Comparison of ENCODE assay signal across 10 cellular contexts in the genomic region with DNA sequence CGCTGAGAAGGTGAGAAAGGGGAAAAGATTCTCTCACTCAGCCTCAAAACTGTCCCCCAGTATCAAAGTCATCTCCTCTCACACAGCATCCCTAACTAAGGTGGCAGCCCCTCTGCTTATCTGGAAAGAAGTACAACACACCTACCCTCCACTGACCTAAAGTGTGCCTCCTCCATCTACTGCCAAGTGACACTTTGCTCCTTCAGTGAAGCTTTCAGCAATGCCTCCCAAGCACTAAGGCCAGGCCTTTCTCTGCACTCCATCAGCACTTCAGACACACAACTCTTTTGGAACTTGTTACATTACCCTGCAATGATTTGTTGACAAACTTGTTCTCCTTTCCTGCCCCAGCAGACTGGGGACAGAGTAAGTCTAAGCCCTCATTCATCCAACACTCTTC. TPM values are rescaled to one million over a fixed set of nuclear protein-coding genes. Genes with fewer than 3 reads are reported as not detected.
DNase-seq lines count a peak whose midpoint lies in the region; ATAC-seq and TF ChIP-seq lines count a peak whose summit lies in the region.
"Had no signal": no experiment of that assay in that cellular context is flagged by ENCODE, and none has a peak within 500 bp of the region (broad histone marks: within the 10 kb centered on the region; RNA-seq: fewer than 3 reads in every experiment).

No MANE protein-coding gene starts in this region.

- ATAC-seq in activated B cell treated with CpG ODN at 0.5 μM for 24 hours (ENCODE audit: low read depth) (no peak), HG02763 (IDR thresholded peaks at IDR 0.05; ENCODE audit: unreplicated experiment) (no peak), GM21390 (IDR thresholded peaks at IDR 0.05; ENCODE audit: unreplicated experiment) (no peak)

- DNase-seq in activated CD4-positive, alpha-beta T cell treated with anti-CD3 and anti-CD28 coated beads, Interleukin-2, amount 10 ng/mL, durations not matched to agents 7 days and 5 days: no peak
- DNase-seq in activated CD4-positive, alpha-beta T cell treated with anti-CD3 and anti-CD28 coated beads for 48 hours: no peak
- DNase-seq in activated B cell treated with CpG ODN at 0.5 μM for 24 hours: no peak
- no peak for DNase-seq in fibroblast of villous mesenchyme (ENCODE audit: low read depth)
- no peak for DNase-seq in smooth muscle cell (lab: John Stamatoyannopoulos, UW; ENCODE audit: unreplicated experiment)
- no peak for DNase-seq in GDM1 (lab: John Stamatoyannopoulos, UW)
- DNase-seq: NCI-H2029 treated with DMSO at 0.1 percent for 48 hours; stimulated activated naive CD4-positive, alpha-beta T cell treated with Interleukin-2 at 50 U/mL for 16 hours had no signal

- no peaks in the 10 kb centered on the region for H3K36me3 ChIP-seq in smooth muscle cell (ENCODE audit: low read depth)

- peaks cover 58% of the 10 kb centered on the region for H3K79me2 ChIP-seq in smooth muscle cell (ENCODE audit: low read depth)

- H3K4me3 Mint-ChIP-seq in activated CD4-positive, alpha-beta T cell treated with anti-CD3 and anti-CD28 coated beads, Interleukin-2, amount 10 ng/mL, durations not matched to agents 7 days and 5 days: peak overlapping the region; percentile 90
- H3K4me3 Mint-ChIP-seq in activated B cell treated with CpG ODN at 0.5 μM for 24 hours: peak overlapping the region; percentile 93

- H3K27me3 Mint-ChIP-seq in activated CD4-positive, alpha-beta T cell treated with anti-CD3 and anti-CD28 coated beads, Interleukin-2, amount 10 ng/mL, durations not matched to agents 7 days and 5 days: no peaks in the 10 kb centered on the region
- no peaks in the 10 kb centered on the region for H3K27me3 Mint-ChIP-seq in activated B cell treated with CpG ODN at 0.5 μM for 24 hours

- no peak overlapping the region for H3K27ac ChIP-seq in smooth muscle cell (ENCODE audit: low read depth)

- H3K4me1 ChIP-seq in smooth muscle cell (ENCODE audit: low read depth): peaks cover 19% of the 10 kb centered on the region

- H3F3A ChIP-seq in smooth muscle cell (ENCODE audit: low read depth): peaks cover 4% of the 10 kb centered on the region

- 88% methylated on average over 1 of the region's 1 CpG for WGBS in smooth muscle cell (ENCODE audit: low lambda C conversion rate)

- no peak for TF ChIP-seq CTCF in activated B cell treated with CpG ODN at 0.5 μM for 24 hours (IDR thresholded peaks at IDR 0.05)
- TF ChIP-seq CTCF in fibroblast of villous mesenchyme (IDR thresholded peaks at IDR 0.05; ENCODE audit: insufficient read depth, low read depth, low read length): no peak
- TF ChIP-seq CTCF in smooth muscle cell (IDR thresholded peaks at IDR 0.05; ENCODE audit: borderline replicate concordance, insufficient read depth, poor library complexity, severe bottlenecking): no peak

- no peaks in the 10 kb centered on the region for H3K9me3 Mint-ChIP-seq in activated CD4-positive, alpha-beta T cell treated with anti-CD3 and anti-CD28 coated beads, Interleukin-2, amount 10 ng/mL, durations not matched to agents 7 days and 5 days
- no peaks in the 10 kb centered on the region for H3K9me3 Mint-ChIP-seq in activated B cell treated with CpG ODN at 0.5 μM for 24 hours

- peak overlapping the region; percentile 97 for H3K9ac ChIP-seq in smooth muscle cell (ENCODE audit: low read depth)

- peak overlapping the region; percentile 99 for H3K4me3 ChIP-seq in fibroblast of villous mesenchyme (ENCODE audit: low read depth, low read length)
- peak overlapping the region; percentile 78 for H3K4me3 ChIP-seq in smooth muscle cell

- H3K27me3 ChIP-seq in smooth muscle cell (ENCODE audit: low read depth): no peaks in the 10 kb centered on the region

- CTCF ChIA-PET in activated CD4-positive, alpha-beta T cell treated with anti-CD3 and anti-CD28 coated beads, Interleukin-2, amount 10 ng/mL, durations not matched to agents 7 days and 5 days (lab: Charles Lee): interaction anchor here (1.3 to 3.6 kb wide), 2 partner anchors 14 to 34 kb away, joined by 3 to 41 read pairs; partner anchors contain the start of genes ZNF672 and ZNF692
- CTCF ChIA-PET in activated B cell treated with CpG ODN at 0.5 μM for 24 hours (lab: Charles Lee): no interaction called here

- H3K27ac Mint-ChIP-seq in activated CD4-positive, alpha-beta T cell treated with anti-CD3 and anti-CD28 coated beads, Interleukin-2, amount 10 ng/mL, durations not matched to agents 7 days and 5 days: peak overlapping the region; percentile 98
- H3K27ac Mint-ChIP-seq in activated B cell treated with CpG ODN at 0.5 μM for 24 hours: no peak overlapping the region

- POLR2A ChIA-PET in activated CD4-positive, alpha-beta T cell treated with anti-CD3 and anti-CD28 coated beads, Interleukin-2, amount 10 ng/mL, durations not matched to agents 7 days and 5 days (lab: Charles Lee): interaction anchor here (2.0 kb wide), 1 partner anchor 14 kb away, joined by 6 read pairs; the partner anchor contains the start of gene ZNF672
- POLR2A ChIA-PET in activated B cell treated with CpG ODN at 0.5 μM for 24 hours (lab: Charles Lee): interaction anchor here (6.2 kb wide), 1 partner anchor 14 kb away, joined by 134 read pairs; the partner anchor contains the start of gene ZNF672

- no peak overlapping the region for H2AFZ ChIP-seq in smooth muscle cell (ENCODE audit: low read depth)

- H3K9me3 ChIP-seq in smooth muscle cell (replicated peaks; ENCODE audit: low read depth): no peaks in the 10 kb centered on the region

- H3K4me2 ChIP-seq in smooth muscle cell: peak overlapping the region; percentile 86

- H3K36me3 Mint-ChIP-seq in activated CD4-positive, alpha-beta T cell treated with anti-CD3 and anti-CD28 coated beads, Interleukin-2, amount 10 ng/mL, durations not matched to agents 7 days and 5 days (ENCODE audit: low read depth): peaks cover 22% of the 10 kb centered on the region
- peaks cover 54% of the 10 kb centered on the region for H3K36me3 Mint-ChIP-seq in activated B cell treated with CpG ODN at 0.5 μM for 24 hours (ENCODE audit: low read depth)

- intact Hi-C loops in activated B cell treated with CpG ODN at 0.5 μM for 24 hours (cut with micrococcal nuclease): no loop called here

- peaks cover 45% of the 10 kb centered on the region for H4K20me1 ChIP-seq in smooth muscle cell (ENCODE audit: low read depth)

- H3K4me1 Mint-ChIP-seq in activated CD4-positive, alpha-beta T cell treated with anti-CD3 and anti-CD28 coated beads, Interleukin-2, amount 10 ng/mL, durations not matched to agents 7 days and 5 days: peaks cover 60% of the 10 kb centered on the region
- peaks cover 71% of the 10 kb centered on the region for H3K4me1 Mint-ChIP-seq in activated B cell treated with CpG ODN at 0.5 μM for 24 hours

RNA-seq across cellular contexts. Expression of gene SH3BP5L, which starts 1.4 kb away (rescaled TPM):
- 10 to 100 TPM; 29.7 to 32.7 TPM for total RNA-seq in activated CD4-positive, alpha-beta T cell treated with anti-CD3 and anti-CD28 coated beads, Interleukin-2, amount 10 ng/mL, durations not matched to agents 7 days and 5 days
- total RNA-seq in activated B cell treated with CpG ODN at 0.5 μM for 24 hours (26.3 and 27.3 TPM in 2 replicates), fibroblast of villous mesenchyme (26.1 and 28.9 TPM in 2 replicates), smooth muscle cell (14.7 and 18.6 TPM in 2 replicates)
- polyA plus RNA-seq in smooth muscle cell: 5.5 and 7.4 TPM in 2 replicates

RNA-seq across cellular contexts. Expression of gene ZNF672, which starts 13.7 kb away (rescaled TPM):
- 10 to 100 TPM; 46.5 to 56.9 TPM for total RNA-seq in activated CD4-positive, alpha-beta T cell treated with anti-CD3 and anti-CD28 coated beads, Interleukin-2, amount 10 ng/mL, durations not matched to agents 7 days and 5 days
- 47.0 and 52.2 TPM in 2 replicates for total RNA-seq in activated B cell treated with CpG ODN at 0.5 μM for 24 hours
- total RNA-seq in fibroblast of villous mesenchyme: 17.7 and 19.4 TPM in 2 replicates
- 22.6 and 28.7 TPM in 2 replicates for total RNA-seq in smooth muscle cell
- polyA plus RNA-seq in smooth muscle cell: 20.1 and 25.8 TPM in 2 replicates

RNA-seq across cellular contexts. Expression of gene ZNF692, which starts 34.6 kb away (rescaled TPM):
- total RNA-seq in activated CD4-positive, alpha-beta T cell treated with anti-CD3 and anti-CD28 coated beads, Interleukin-2, amount 10 ng/mL, durations not matched to agents 7 days and 5 days: 10 to 100 TPM; 55.5 to 57.6 TPM
- total RNA-seq in activated B cell treated with CpG ODN at 0.5 μM for 24 hours: 36.4 and 40.3 TPM in 2 replicates
- 10.6 and 22.0 TPM in 2 replicates for total RNA-seq in fibroblast of villous mesenchyme
- total RNA-seq in smooth muscle cell: 10.4 and 24.8 TPM in 2 replicates
- polyA plus RNA-seq in smooth muscle cell: 25.9 and 40.5 TPM in 2 replicates
